ENCODE assay signal across 8 cellular contexts in genomic region chr7:151736403-151736909, GRCh38.
A peak's percentile ranks its signal among the peaks of the same experiment; 100 is the strongest.
DNase-seq lines count a peak whose midpoint lies in the region; ATAC-seq and TF ChIP-seq lines count a peak whose summit lies in the region.

No MANE protein-coding gene starts in this region.

- H3K4ac ChIP-seq in IMR-90 (ENCODE audit: low read depth, low read length), result peak overlapping the region; percentile 76

- H3K79me2 ChIP-seq in ACC112 (ENCODE audit: control insufficient read depth, insufficient read depth, low read length, unreplicated experiment), result no peaks in the 10 kb centered on the region

- intact Hi-C loops in IMR-90 (cut with micrococcal nuclease) (loop anchor here (1.0 kb wide), 1 partner anchor 49 kb away; no protein-coding TSS in a partner anchor), psoas muscle (cut with DNase I) (no loop called here)

- TF ChIP-seq CTCF in IMR-90 (conservative IDR thresholded peaks at IDR 0.05; ENCODE audit: low read depth, low read length) (peak; percentile 47), psoas muscle (IDR thresholded peaks at IDR 0.05) (peak; percentile 20)

- no peak for TF ChIP-seq POLR2A in IMR-90 (IDR thresholded peaks at IDR 0.05; ENCODE audit: low read depth, low read length)
- no peak for TF ChIP-seq POLR2A in erythroblast (IDR thresholded peaks at IDR 0.05; ENCODE audit: low read length)

- H3K4me1 ChIP-seq in ACC112 (ENCODE audit: control insufficient read depth, insufficient read depth, low read length, unreplicated experiment) (peaks cover 22% of the 10 kb centered on the region), IMR-90 (ENCODE audit: control insufficient read depth, insufficient read depth, low read length) (peaks cover 21% of the 10 kb centered on the region), psoas muscle (peaks cover 21% of the 10 kb centered on the region)

- peak overlapping the region; percentile 84 for H2BK5ac ChIP-seq in IMR-90 (ENCODE audit: low read depth, low read length, poor library complexity, severe bottlenecking)

- CTCF ChIA-PET in IMR-90 (lab: Yijun Ruan, JAX), result interaction anchor here (0.6 to 1.5 kb wide), 4 partner anchors 105 to 421 kb away, joined by 3 to 4 read pairs (median 4); no protein-coding TSS in a partner anchor

- peak overlapping the region; percentile 81 for H2BK20ac ChIP-seq in IMR-90 (ENCODE audit: low read depth, low read length)

- H3K27ac ChIP-seq in ACC112 (ENCODE audit: low read depth, low read length) (peak overlapping the region; percentile 88), IMR-90 (ENCODE audit: insufficient read depth, low read length) (peak overlapping the region; percentile 82), psoas muscle (peak overlapping the region; percentile 88)

- in situ Hi-C loops in IMR-90 (cut with MboI; ENCODE audit: low sequenced_read_pairs), result no loop called here

- peak overlapping the region; percentile 79 for H3K18ac ChIP-seq in IMR-90 (ENCODE audit: low read depth, low read length)

- no TSS peak for BruUV-seq in IMR-90 (replicated peaks; lab: Mats Ljungman, UMichigan)

- peak overlapping the region; percentile 81 for H3K4me2 ChIP-seq in IMR-90 (ENCODE audit: low read depth, low read length)

- H4K8ac ChIP-seq in IMR-90 (ENCODE audit: low read depth in 2 of 2, low read length in 2 of 2), result peak overlapping the region; percentile 31 to 85; a peak in 2 of 4 replicates

- H3K79me1 ChIP-seq in IMR-90 (ENCODE audit: low read depth in 1 of 2, low read length in 2 of 2), result peaks cover 0 to 12% of the 10 kb centered on the region in 2 experiments; a peak in 1 of 4 replicates

- H3K4me3 ChIP-seq in ACC112 (ENCODE audit: low read depth, low read length) (peak overlapping the region; percentile 68), IMR-90 (ENCODE audit: insufficient read depth, low read depth, low read length) (peak overlapping the region; percentile 22; the same call in 1 of the 2 replicates), psoas muscle (peak overlapping the region; percentile 58)

- POLR2A ChIA-PET in IMR-90 (lab: Charles Lee; ENCODE audit: unreplicated experiment), result interaction anchor here (1.0 kb wide), 1 partner anchor 9 kb away, joined by 3 read pairs; no protein-coding TSS in a partner anchor

- no peaks in the 10 kb centered on the region for H4K20me1 ChIP-seq in IMR-90 (ENCODE audit: insufficient read depth, low read length)

- peak; percentile 96 for DNase-seq in IMR-90
- peak; percentile 82 for DNase-seq in SW480 (ENCODE audit: low spot score)
- DNase-seq in glomerular endothelial cell (ENCODE audit: extremely low read depth, low read depth, low spot score), result peak; percentile 77
- DNase-seq in psoas muscle, result peak; percentile 80 to 88
- no peak for DNase-seq in erythroblast (lab: John Stamatoyannopoulos, UW)

- peak overlapping the region; percentile 62 for H3K56ac ChIP-seq in IMR-90 (ENCODE audit: extremely low read depth, insufficient read depth, low read length)

- WGBS in IMR-90 (ENCODE audit: extremely low coverage in 2 of 2, insufficient read length in 1 of 2), 2 experiments, result 0% methylated on average over 4 of the region's 10 CpGs; no CpG with 5 or more reads in 1 of the 2 experiments
- WGBS in psoas muscle, 3 donors, result 1 to 6% (median 2%) methylated on average over 10 of the region's 10 CpGs

- H3K27me3 ChIP-seq in ACC112 (ENCODE audit: insufficient read depth, low read length), result no peaks in the 10 kb centered on the region
- H3K27me3 ChIP-seq in IMR-90 (ENCODE audit: control insufficient read depth, insufficient read depth, low read length), result no peaks in the 10 kb centered on the region
- peaks cover 0 to 1% (median 0%) of the 10 kb centered on the region in 3 donors for H3K27me3 ChIP-seq in psoas muscle (ENCODE audit: insufficient read depth in 3 of 3, low read length in 2 of 3)

- peak overlapping the region; percentile 68 for H3K14ac ChIP-seq in IMR-90 (replicated peaks; ENCODE audit: low read depth, low read length)

- H2BK120ac ChIP-seq in IMR-90 (ENCODE audit: low read depth, low read length), result peak overlapping the region; percentile 89

- dilution Hi-C loops in IMR-90 (cut with HindIII; ENCODE audit: low sequenced_read_pairs, unreplicated experiment), result no loop called here

- ATAC-seq in IMR-90 (ENCODE audit: low read depth), result peak; percentile 89
- ATAC-seq in psoas muscle, result peak; percentile 94 to 95 (median 95)
- no peak for ATAC-seq in GM18873 (IDR thresholded peaks at IDR 0.05; ENCODE audit: low FRiP score, unreplicated experiment)
- ATAC-seq in GM21786 (IDR thresholded peaks at IDR 0.05; ENCODE audit: unreplicated experiment), result no peak

- peak overlapping the region; percentile 83 for H4K91ac ChIP-seq in IMR-90 (ENCODE audit: insufficient read depth, low read depth, low read length)

- H2AK5ac ChIP-seq in IMR-90 (ENCODE audit: low read depth, low read length), result peak overlapping the region; percentile 79; the same call in 1 of the 2 replicates

- H2AFZ ChIP-seq in ACC112 (ENCODE audit: low read length, unreplicated experiment) (peak overlapping the region; percentile 57), IMR-90 (replicated peaks; ENCODE audit: low read length, poor library complexity) (peak overlapping the region; percentile 78)

- H3K23ac ChIP-seq in IMR-90 (ENCODE audit: low read depth, low read length), result peak overlapping the region; percentile 81

- H3K36me3 ChIP-seq in ACC112 (ENCODE audit: insufficient read depth, low read length) (no peaks in the 10 kb centered on the region), IMR-90 (ENCODE audit: control insufficient read depth, insufficient read depth, low read length) (no peaks in the 10 kb centered on the region), psoas muscle (ENCODE audit: insufficient read depth in 1 of 2, low read depth in 1 of 2) (peaks cover 0 to 3% of the 10 kb centered on the region in 2 donors)

- H3K9me1 ChIP-seq in IMR-90 (ENCODE audit: insufficient read depth, low read length), result 0 out of 2 replicates have a peak, but pooled peaks cover 8% of the 10 kb centered on the region

- H4K5ac ChIP-seq in IMR-90 (ENCODE audit: low read depth, low read length), result peak overlapping the region; percentile 54

- peak overlapping the region; percentile 85; the same call in 2 of the 3 replicates for H2BK15ac ChIP-seq in IMR-90 (ENCODE audit: low read depth, low read length)

- H3K9me3 ChIP-seq in IMR-90 (ENCODE audit: control insufficient read depth, insufficient read depth, low read length), result no peaks in the 10 kb centered on the region
- H3K9me3 ChIP-seq in psoas muscle, result no peaks in the 10 kb centered on the region

- TF ChIP-seq RAD21 in IMR-90 (IDR thresholded peaks at IDR 0.05; ENCODE audit: low read length), result peak; percentile 46; the same call in 1 of the 2 replicates

- H2AK9ac ChIP-seq in IMR-90 (replicated peaks; ENCODE audit: low read depth, low read length, poor library complexity), result no peak overlapping the region

- peak overlapping the region; percentile 58; the same call in 1 of the 2 replicates for H3K9ac ChIP-seq in IMR-90 (ENCODE audit: low read depth, low read length)

TF ChIP-seq in IMR-90, 13 proteins besides CTCF, POLR2A, EP300 and RAD21:
- TF ChIP-seq CEBPB (IDR thresholded peaks at IDR 0.05; ENCODE audit: low read depth, low read length) (no peak; the same call in 1 of the 2 replicates), SMC3 (IDR thresholded peaks at IDR 0.05; ENCODE audit: low read depth, low read length) (peak; percentile 4; the same call in 1 of the 2 replicates), RFX5 (IDR thresholded peaks at IDR 0.05; ENCODE audit: low read depth, low read length) (no peak), FOS (IDR thresholded peaks at IDR 0.05; ENCODE audit: low read depth, low read length) (0 out of 2 replicates have a peak, but pooled peaks have one; percentile 30), NFE2L2 (IDR thresholded peaks at IDR 0.05; ENCODE audit: low read depth, low read length) (peak; percentile 20; the same call in 1 of the 2 replicates), CHD1 (IDR thresholded peaks at IDR 0.05; ENCODE audit: low read depth, low read length) (no peak), MXI1 (IDR thresholded peaks at IDR 0.05; ENCODE audit: borderline replicate concordance, low read depth, low read length) (peak; percentile 78; the same call in 1 of the 2 replicates), MAFK (IDR thresholded peaks at IDR 0.05; ENCODE audit: low read depth, low read length) (peak; percentile 35), BHLHE40 (IDR thresholded peaks at IDR 0.05; ENCODE audit: low read depth, low read length) (peak; percentile 90), MAZ (IDR thresholded peaks at IDR 0.05; ENCODE audit: borderline replicate concordance, low read depth, low read length) (no peak), RCOR1 (IDR thresholded peaks at IDR 0.05; ENCODE audit: insufficient replicate concordance, low read length) (peak; percentile 50), ELK1 (IDR thresholded peaks at IDR 0.05; ENCODE audit: borderline replicate concordance, low read depth, low read length) (no peak), USF2 (IDR thresholded peaks at IDR 0.05; ENCODE audit: low read depth, low read length) (peak; percentile 67)

Comparison
In these comparisons a context has a peak if more than half of its experiments do, and no peak if none do; other contexts are left out.
1. ATAC-seq: peak in IMR-90 (single experiment) and psoas muscle (4 of 4); none in GM18873 (single experiment) and GM21786 (single experiment).
2. DNase-seq: peak in IMR-90 (single experiment), SW480 (single experiment), glomerular endothelial cell (single experiment) and psoas muscle (2 of 2); none in erythroblast (0 of 2).
3. Peak in every context shown above with its lines, with median percentiles within 50 percentile points of each other: H3K27ac ChIP-seq and H3K4me3 ChIP-seq.